In genomic region chr22:31244943-31245451, GRCh38 we compare ENCODE assay signal across 1 cellular context.
TF ChIP-seq lines count a peak whose summit lies in the region.

No MANE protein-coding gene starts in this region.

TF ChIP-seq in HepG2, 621 proteins besides CTCF, POLR2A, EP300 and RAD21:
- no peak for TF ChIP-seq ZNF333 (CRISPR knock-in tag; IDR thresholded peaks at IDR 0.05; ENCODE audit: borderline replicate concordance)
- no peak for TF ChIP-seq BCLAF1 (IDR thresholded peaks at IDR 0.05)
- no peak for TF ChIP-seq ZBTB10 (CRISPR knock-in tag; IDR thresholded peaks at IDR 0.05; ENCODE audit: borderline replicate concordance)
- no peak for TF ChIP-seq MEF2D (CRISPR knock-in tag; IDR thresholded peaks at IDR 0.05)
- TF ChIP-seq FOXA3 (CRISPR knock-in tag; IDR thresholded peaks at IDR 0.05) = no peak
- TF ChIP-seq ZNF34 (CRISPR knock-in tag; IDR thresholded peaks at IDR 0.05; ENCODE audit: borderline replicate concordance) = no peak
- TF ChIP-seq ETS1 (CRISPR knock-in tag; IDR thresholded peaks at IDR 0.05) = no peak
- no peak for TF ChIP-seq FOXO4 (CRISPR knock-in tag; conservative IDR thresholded peaks at IDR 0.05)
- no peak for TF ChIP-seq ZNF878 (CRISPR knock-in tag; IDR thresholded peaks at IDR 0.05)
- no peak for TF ChIP-seq ATF5 (CRISPR knock-in tag; IDR thresholded peaks at IDR 0.05; ENCODE audit: low read depth)
- no peak for TF ChIP-seq ZNF354B (CRISPR knock-in tag; IDR thresholded peaks at IDR 0.05)
- no peak for TF ChIP-seq ZZZ3 (CRISPR knock-in tag; IDR thresholded peaks at IDR 0.05; ENCODE audit: borderline replicate concordance)
- no peak for TF ChIP-seq GMEB2 (CRISPR knock-in tag; IDR thresholded peaks at IDR 0.05; ENCODE audit: low read depth)
- TF ChIP-seq RFX1 (IDR thresholded peaks at IDR 0.05) = no peak
- TF ChIP-seq JDP2 (CRISPR knock-in tag; IDR thresholded peaks at IDR 0.05; ENCODE audit: borderline replicate concordance) = no peak
